17 cellular contexts compared by ENCODE assay signal in the genomic region with DNA sequence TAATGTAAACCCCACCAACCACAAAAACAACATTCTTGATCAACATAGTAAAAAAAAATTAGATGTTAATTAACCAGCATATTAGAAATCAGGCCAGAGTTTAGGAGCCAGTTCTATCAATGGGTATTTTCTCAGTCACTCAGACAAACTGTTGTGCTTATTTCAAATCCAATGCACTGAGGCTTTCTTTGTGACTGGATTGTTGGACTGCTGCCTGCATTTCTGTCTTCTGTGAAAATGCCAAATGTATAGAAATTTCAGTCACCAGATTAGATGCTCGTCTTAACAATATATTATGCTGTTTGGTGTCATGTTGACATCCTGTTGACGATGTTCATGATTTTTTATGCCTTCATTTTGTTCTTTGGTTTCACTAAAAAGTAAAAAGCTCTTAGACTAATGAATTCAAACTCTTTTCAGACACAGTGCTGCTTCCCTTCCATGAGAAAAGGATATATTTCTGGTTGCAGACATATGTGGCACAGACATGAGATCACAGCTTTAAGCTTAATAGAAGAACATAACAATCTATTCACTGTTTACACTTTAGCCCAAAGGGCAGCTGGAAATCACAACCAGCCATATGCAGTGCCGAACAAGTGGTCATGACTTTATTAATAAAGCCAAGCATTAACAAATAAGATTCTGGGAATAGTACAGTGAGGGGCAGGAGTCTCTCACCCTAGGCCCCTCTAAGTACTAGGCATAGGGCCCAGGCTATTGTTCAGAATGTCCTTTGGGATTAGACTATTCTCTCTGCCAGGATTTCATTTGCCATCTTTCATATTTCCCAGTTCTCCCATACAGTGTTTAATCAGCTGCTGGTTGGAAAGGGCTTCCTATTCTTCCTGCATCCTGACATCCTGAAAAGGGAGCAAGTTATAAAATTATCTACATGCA. TPM values are rescaled to one million over a fixed set of nuclear protein-coding genes. Genes with fewer than 3 reads are reported as not detected.
DNase-seq lines count a peak whose midpoint lies in the region; ATAC-seq and TF ChIP-seq lines count a peak whose summit lies in the region.
"Had no signal": no experiment of that assay in that cellular context is flagged by ENCODE, and none has a peak within 500 bp of the region (broad histone marks: within the 10 kb centered on the region; RNA-seq: fewer than 3 reads in every experiment).

No MANE protein-coding gene starts in this region.

- H3K36me3 ChIP-seq in smooth muscle cell (ENCODE audit: low read depth): no peaks in the 10 kb centered on the region
- H3K36me3 ChIP-seq: thyroid gland had no signal

- H4K20me1 ChIP-seq in smooth muscle cell (ENCODE audit: low read depth): no peaks in the 10 kb centered on the region

- peak overlapping the region; percentile 1 for H3K27ac ChIP-seq in smooth muscle cell (ENCODE audit: low read depth)
- H3K27ac ChIP-seq: thyroid gland had no signal

- peak; percentile 28 for ATAC-seq in Right ventricle myocardium inferior
- no peak for ATAC-seq in activated naive CD4-positive, alpha-beta T cell treated with anti-CD3 and anti-CD28 coated beads, Interleukin-2, amount 50 U/mL, for 72 hours
- ATAC-seq: stimulated activated naive B cell treated with anti-CD40 and anti-IgM and Interleukin-4, amounts not matched to agents 10 μg/mL and 1 μg/mL and 100 μg/mL, for 72 hours had no signal

- H3K27me3 ChIP-seq in smooth muscle cell (ENCODE audit: low read depth): no peaks in the 10 kb centered on the region
- H3K27me3 ChIP-seq: thyroid gland had no signal

- no peaks in the 10 kb centered on the region for H3K4me1 ChIP-seq in smooth muscle cell (ENCODE audit: low read depth)
- H3K4me1 ChIP-seq: thyroid gland had no signal

- H3K27ac Mint-ChIP-seq in activated naive CD4-positive, alpha-beta T cell treated with anti-CD3 and anti-CD28 coated beads, Interleukin-2, amount 50 U/mL, for 72 hours: no peak overlapping the region
- H3K27ac Mint-ChIP-seq: stimulated activated naive B cell treated with anti-CD40 and anti-IgM and Interleukin-4, amounts not matched to agents 10 μg/mL and 1 μg/mL and 100 μg/mL, for 72 hours had no signal

- no peak for TF ChIP-seq CTCF in smooth muscle cell (IDR thresholded peaks at IDR 0.05; ENCODE audit: borderline replicate concordance, insufficient read depth, poor library complexity, severe bottlenecking)

- no peak for DNase-seq in Right ventricle myocardium inferior (ENCODE audit: missing footprints)
- DNase-seq in cardiac septum (ENCODE audit: low spot score): no peak
- peak; percentile 32 for DNase-seq in NCI-H345 treated with DMSO at 0.1 percent for 48 hours (lab: John Stamatoyannopoulos, UW; ENCODE audit: unreplicated experiment)
- peak; percentile 29 for DNase-seq in fibroblast of peridontal ligament (ENCODE audit: extremely low read depth)
- DNase-seq in smooth muscle cell (lab: John Stamatoyannopoulos, UW; ENCODE audit: unreplicated experiment): no peak
- no peak for DNase-seq in activated naive CD4-positive, alpha-beta T cell treated with anti-CD3 and anti-CD28 coated beads, Interleukin-2, amount 50 U/mL, for 72 hours (ENCODE audit: low spot score in 2 of 2)
- DNase-seq in NK-92 (lab: John Stamatoyannopoulos, UW; ENCODE audit: unreplicated experiment): no peak
- DNase-seq in G401 (ENCODE audit: low spot score): no peak
- DNase-seq: activated CD4-positive, alpha-beta T cell treated with anti-CD3 and anti-CD28 coated beads for 4 hours; activated CD8-positive, alpha-beta memory T cell treated with anti-CD3 and anti-CD28 coated beads, Interleukin-2, amount 50 U/mL, for 48 hours; activated gamma-delta T cell treated with Interleukin-2 at 50 U/mL for 16 hours; C1 segment of cervical spinal cord; central memory CD4-positive, alpha-beta T cell; effector CD8-positive, alpha-beta T cell; NK-92 treated with Interleukin-12 subunit alpha and Interleukin-12 subunit beta, amount 100 ng/mL, for 24 hours; stimulated activated naive B cell treated with anti-CD40 and anti-IgM and Interleukin-4, amounts not matched to agents 10 μg/mL and 1 μg/mL and 100 μg/mL, for 72 hours; thyroid gland had no signal

- intact Hi-C loops in Right ventricle myocardium inferior (cut with DNase I) (no loop called here), cardiac septum (cut with DNase I) (no loop called here)

- H3K36me3 Mint-ChIP-seq in activated naive CD4-positive, alpha-beta T cell treated with anti-CD3 and anti-CD28 coated beads, Interleukin-2, amount 50 U/mL, for 72 hours: no peaks in the 10 kb centered on the region
- H3K36me3 Mint-ChIP-seq: stimulated activated naive B cell treated with anti-CD40 and anti-IgM and Interleukin-4, amounts not matched to agents 10 μg/mL and 1 μg/mL and 100 μg/mL, for 72 hours had no signal

- H3K9ac ChIP-seq in smooth muscle cell (ENCODE audit: low read depth): no peak overlapping the region

- no peaks in the 10 kb centered on the region for H3K9me3 ChIP-seq in smooth muscle cell (replicated peaks; ENCODE audit: low read depth)
- H3K9me3 ChIP-seq: thyroid gland had no signal

- H3K79me2 ChIP-seq in smooth muscle cell (ENCODE audit: low read depth): peaks cover 28% of the 10 kb centered on the region

- 76% methylated on average over 3 of the region's 3 CpGs for WGBS in smooth muscle cell (ENCODE audit: low lambda C conversion rate)

- H3K9me3 Mint-ChIP-seq in activated naive CD4-positive, alpha-beta T cell treated with anti-CD3 and anti-CD28 coated beads, Interleukin-2, amount 50 U/mL, for 72 hours: peaks cover 6 to 8% of the 10 kb centered on the region in 2 donors

- in situ Hi-C loops in G401 (cut with HindIII; ENCODE audit: low sequenced_read_pairs): no loop called here

- H3K4me3 ChIP-seq in smooth muscle cell: no peak overlapping the region
- H3K4me3 ChIP-seq: thyroid gland had no signal

- H2AFZ ChIP-seq in smooth muscle cell (ENCODE audit: low read depth): no peak overlapping the region

- H3F3A ChIP-seq in smooth muscle cell (ENCODE audit: low read depth): no peaks in the 10 kb centered on the region

- H3K4me2 ChIP-seq in smooth muscle cell: no peak overlapping the region

RNA-seq across cellular contexts. Expression of a gene that starts 9.4 kb away (rescaled TPM):
- total RNA-seq in Right ventricle myocardium inferior (14.1 TPM), cardiac septum (34.6 TPM), smooth muscle cell (27.6 and 31.9 TPM in 2 replicates)
- polyA plus RNA-seq in smooth muscle cell: 11.2 and 19.2 TPM in 2 replicates
- total RNA-seq in activated naive CD4-positive, alpha-beta T cell treated with anti-CD3 and anti-CD28 coated beads, Interleukin-2, amount 50 U/mL, for 72 hours: not detected
- total RNA-seq in G401 (2014; rRNA removed; shearing (Covaris generic)): under 0.01 and 0.37 TPM in 2 replicates

Comparison
In these comparisons a context has a peak if more than half of its experiments do, and no peak if none do; other contexts are left out.
1. DNase-seq: peak in NCI-H345 treated with DMSO at 0.1 percent for 48 hours (single experiment) and fibroblast of peridontal ligament (single experiment); none in Right ventricle myocardium inferior (single experiment), cardiac septum (single experiment), smooth muscle cell (single experiment), activated naive CD4-positive, alpha-beta T cell treated with anti-CD3 and anti-CD28 coated beads, Interleukin-2, amount 50 U/mL, for 72 hours (0 of 2), NK-92 (single experiment) and G401 (single experiment).
2. RNA of a gene that starts 9.4 kb away (total RNA-seq): 34.6 TPM in cardiac septum (single experiment), 27.6 to 31.9 TPM in smooth muscle cell and 14.1 TPM in Right ventricle myocardium inferior (single experiment); not detected in activated naive CD4-positive, alpha-beta T cell treated with anti-CD3 and anti-CD28 coated beads, Interleukin-2, amount 50 U/mL, for 72 hours and under 0.01 to 0.37 TPM in G401; every median in the first group is over 10 times any median in the second.